29 cellular contexts compared by ENCODE assay signal in the genomic region with DNA sequence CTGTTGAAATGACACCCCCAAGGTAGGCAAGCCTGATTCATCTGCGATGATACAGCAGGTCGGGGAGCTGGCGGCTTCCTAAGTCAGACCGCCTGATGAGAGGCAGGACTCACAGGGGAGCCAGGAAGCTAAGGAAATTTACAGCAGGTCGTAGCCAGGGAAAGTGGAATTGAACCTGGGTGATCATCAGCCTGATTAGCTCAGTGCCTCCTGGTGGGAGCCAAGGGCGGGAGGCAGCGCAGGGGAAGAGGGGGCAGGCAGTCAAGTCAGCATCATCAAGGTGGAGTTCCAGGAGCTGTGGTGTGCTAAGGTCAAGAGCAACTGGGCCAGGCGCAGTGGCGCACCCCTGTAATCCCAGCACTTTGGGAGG. TPM values are rescaled to one million over a fixed set of nuclear protein-coding genes. Genes with fewer than 3 reads are reported as not detected.
DNase-seq lines count a peak whose midpoint lies in the region; ATAC-seq and TF ChIP-seq lines count a peak whose summit lies in the region.
"Had no signal": no experiment of that assay in that cellular context is flagged by ENCODE, and none has a peak within 500 bp of the region (broad histone marks: within the 10 kb centered on the region; RNA-seq: fewer than 3 reads in every experiment).

No MANE protein-coding gene starts in this region.

- CTCF ChIA-PET in A673 (lab: Charles Lee), result interaction anchor here (0.6 to 1.2 kb wide), 2 partner anchors 11 to 332 kb away, joined by 4 to 6 read pairs; no protein-coding TSS in a partner anchor
- CTCF ChIA-PET in Caco-2 (lab: Charles Lee), result no interaction called here

- peak overlapping the region; percentile 32 for H3K4me2 ChIP-seq in mesenchymal stem cell (ENCODE audit: low read length, poor library complexity, severe bottlenecking)

- intact Hi-C loops in A673 (cut with micrococcal nuclease; ENCODE audit: unreplicated experiment), result no loop called here
- intact Hi-C loops in Caco-2 (cut with micrococcal nuclease; ENCODE audit: unreplicated experiment), result no loop called here

- H3K4me1 ChIP-seq in A673 (ENCODE audit: insufficient read depth, low read length, poor library complexity, severe bottlenecking) (peaks cover 14% of the 10 kb centered on the region), endodermal cell (ENCODE audit: control insufficient read depth, insufficient read depth, low read length) (no peaks in the 10 kb centered on the region), mesenchymal stem cell (ENCODE audit: control insufficient read depth, insufficient read depth, low read depth, low read length) (peaks cover 10% of the 10 kb centered on the region), Caco-2 (no peaks in the 10 kb centered on the region)
- H3K4me1 ChIP-seq: left lung, tibial artery had no signal

- H2BK120ac ChIP-seq in mesenchymal stem cell (ENCODE audit: low read depth, low read length), result no peak overlapping the region

- no peaks in the 10 kb centered on the region for H3K79me1 ChIP-seq in mesenchymal stem cell (replicated peaks; ENCODE audit: low read length, poor library complexity, severe bottlenecking)

- no peak overlapping the region for H3K23ac ChIP-seq in mesenchymal stem cell (ENCODE audit: low read length in 2 of 2)

- H3K27me3 Mint-ChIP-seq in endodermal cell (ENCODE audit: insufficient read depth), result peaks cover 8% of the 10 kb centered on the region
- H3K27me3 Mint-ChIP-seq in Caco-2 (ENCODE audit: insufficient read depth, unreplicated experiment), result peaks cover 11% of the 10 kb centered on the region

- peak overlapping the region; percentile 66 for H3K27ac ChIP-seq in A673 (ENCODE audit: low read depth, low read length, poor library complexity, severe bottlenecking)
- H3K27ac ChIP-seq in endodermal cell (ENCODE audit: low read depth, low read length), result no peak overlapping the region
- H3K27ac ChIP-seq in mesenchymal stem cell (ENCODE audit: low read length, poor library complexity, severe bottlenecking), result no peak overlapping the region
- H3K27ac ChIP-seq: left lung, ovary, SK-N-MC, skin epidermis, tibial artery had no signal

- H3K27me3 ChIP-seq in A673 (replicated peaks; ENCODE audit: insufficient read depth, low read depth, low read length, poor library complexity), result no peaks in the 10 kb centered on the region
- H3K27me3 ChIP-seq in endodermal cell (ENCODE audit: control insufficient read depth, insufficient read depth, low read length, poor library complexity, severe bottlenecking), result no peaks in the 10 kb centered on the region
- H3K27me3 ChIP-seq in mesenchymal stem cell (ENCODE audit: control insufficient read depth in 1 of 2, insufficient read depth in 1 of 2, low read length in 2 of 2), result peaks cover 4 to 58% of the 10 kb centered on the region in 2 experiments
- H3K27me3 ChIP-seq in Caco-2 (replicated peaks; ENCODE audit: control insufficient read depth, insufficient read depth, low read length), result no peaks in the 10 kb centered on the region; the same call in 1 of the 2 replicates
- H3K27me3 ChIP-seq: ovary had no signal

- no peak overlapping the region for H2AK5ac ChIP-seq in mesenchymal stem cell (ENCODE audit: low read length, severe bottlenecking)

- no peak overlapping the region for H2BK15ac ChIP-seq in mesenchymal stem cell (ENCODE audit: low read depth, poor library complexity, severe bottlenecking)

- H3K27ac Mint-ChIP-seq in endodermal cell (peak overlapping the region; percentile 40), Caco-2 (ENCODE audit: unreplicated experiment) (no peak overlapping the region)
- H3K27ac Mint-ChIP-seq: activated CD4-positive, alpha-beta memory T cell treated with anti-CD3 and anti-CD28 coated beads, Interleukin-2, amount 10 ng/mL, durations not matched to agents 7 days and 5 days; CD8-positive, alpha-beta memory T cell; naive thymus-derived CD4-positive, alpha-beta T cell had no signal

- H3K18ac ChIP-seq in mesenchymal stem cell (ENCODE audit: low read depth in 1 of 2, low read length in 2 of 2), result no peak overlapping the region

- H3K4ac ChIP-seq in mesenchymal stem cell (ENCODE audit: low read depth in 1 of 2, low read length in 2 of 2), result no peak overlapping the region

- POLR2A ChIA-PET in A673 (lab: Charles Lee; ENCODE audit: low non-redundant PET), result interaction anchor here (0.6 kb wide), 1 partner anchor 63 kb away, joined by 6 read pairs; no protein-coding TSS in a partner anchor
- POLR2A ChIA-PET in Caco-2 (lab: Charles Lee), result no interaction called here

- no peak overlapping the region for H4K91ac ChIP-seq in mesenchymal stem cell (ENCODE audit: low read length)

- H3K9me3 Mint-ChIP-seq in endodermal cell, result no peaks in the 10 kb centered on the region
- no peaks in the 10 kb centered on the region for H3K9me3 Mint-ChIP-seq in Caco-2 (ENCODE audit: unreplicated experiment)
- H3K9me3 Mint-ChIP-seq: activated CD4-positive, alpha-beta memory T cell treated with anti-CD3 and anti-CD28 coated beads, Interleukin-2, amount 10 ng/mL, durations not matched to agents 7 days and 5 days; CD8-positive, alpha-beta memory T cell; mesothelial cell of epicardium; stimulated activated naive CD8-positive, alpha-beta T cell treated with anti-CD3 and anti-CD28 coated beads, Interleukin-15, amount 100 ng/mL, for 72 hours had no signal

- H3K14ac ChIP-seq in mesenchymal stem cell (ENCODE audit: low read length in 2 of 2), result no peak overlapping the region

- H3K9ac ChIP-seq in endodermal cell (ENCODE audit: extremely low read depth, low read length, poor library complexity, severe bottlenecking), result no peak overlapping the region
- no peak overlapping the region for H3K9ac ChIP-seq in mesenchymal stem cell (ENCODE audit: low read length)

- no peak overlapping the region for H2AFZ ChIP-seq in mesenchymal stem cell (ENCODE audit: low read depth, low read length)

- DNase-seq in A673 (ENCODE audit: low spot score), result peak; percentile 31
- DNase-seq in NCI-H2171 (lab: John Stamatoyannopoulos, UW), result peak; percentile 42
- DNase-seq in endodermal cell, result peak; percentile 64
- no peak for DNase-seq in mesenchymal stem cell
- DNase-seq in Caco-2, result no peak
- DNase-seq in activated T-cell treated with anti-CD3 and anti-CD28 coated beads, Interleukin-2, amount 50 U/mL, for 48 hours, result no peak
- no peak for DNase-seq in omental fat pad (ENCODE audit: low spot score)
- no peak for DNase-seq in NCI-H1417 (lab: John Stamatoyannopoulos, UW)
- DNase-seq: activated CD4-positive, alpha-beta memory T cell treated with anti-CD3 and anti-CD28 coated beads, Interleukin-2, amount 10 ng/mL, durations not matched to agents 7 days and 5 days; activated CD4-positive, alpha-beta T cell treated with anti-CD3 and anti-CD28 coated beads for 1 hour; activated effector memory CD4-positive, alpha-beta T cell treated with Interleukin-2 at 50 U/mL for 16 hours; CD8-positive, alpha-beta memory T cell; effector CD8-positive, alpha-beta T cell; erythroblast; head of caudate nucleus; left lung; naive thymus-derived CD4-positive, alpha-beta T cell; NCI-H1048; NCI-H345; NCI-H774; stimulated activated CD8-positive, alpha-beta memory T cell treated with anti-CD3 and anti-CD28 coated beads, Interleukin-4, amount 100 ng/mL, for 48 hours; stimulated activated naive CD8-positive, alpha-beta T cell treated with anti-CD3 and anti-CD28 coated beads, Interleukin-15, amount 100 ng/mL, for 72 hours; tibial artery had no signal

- H3K4me3 Mint-ChIP-seq in endodermal cell, result no peak overlapping the region
- H3K4me3 Mint-ChIP-seq in Caco-2 (ENCODE audit: unreplicated experiment), result no peak overlapping the region
- H3K4me3 Mint-ChIP-seq: activated CD4-positive, alpha-beta memory T cell treated with anti-CD3 and anti-CD28 coated beads, Interleukin-2, amount 10 ng/mL, durations not matched to agents 7 days and 5 days; CD8-positive, alpha-beta memory T cell; naive thymus-derived CD4-positive, alpha-beta T cell; stimulated activated naive CD8-positive, alpha-beta T cell treated with anti-CD3 and anti-CD28 coated beads, Interleukin-15, amount 100 ng/mL, for 72 hours had no signal

- no peak overlapping the region for H4K8ac ChIP-seq in mesenchymal stem cell (ENCODE audit: low read length)

- H2BK12ac ChIP-seq in mesenchymal stem cell (ENCODE audit: low read length in 2 of 2), result peak overlapping the region in 1 of 2 experiments; percentile 15

- H2BK5ac ChIP-seq in mesenchymal stem cell (ENCODE audit: low read depth, low read length, poor library complexity, severe bottlenecking), result no peak overlapping the region

- H3K36me3 Mint-ChIP-seq in endodermal cell (ENCODE audit: low read depth), result no peaks in the 10 kb centered on the region
- no peaks in the 10 kb centered on the region for H3K36me3 Mint-ChIP-seq in Caco-2 (ENCODE audit: insufficient read depth, unreplicated experiment)
- H3K36me3 Mint-ChIP-seq: CD8-positive, alpha-beta memory T cell; mesothelial cell of epicardium; naive thymus-derived CD4-positive, alpha-beta T cell had no signal

- BruUV-seq in A673 (replicated peaks; lab: Mats Ljungman, UMichigan), result no TSS peak
- no TSS peak for BruUV-seq in Caco-2 (replicated peaks; lab: Mats Ljungman, UMichigan)

- TF ChIP-seq CTCF in A673 (conservative IDR thresholded peaks at IDR 0.05; ENCODE audit: low read depth, low read length) (no peak), endodermal cell (conservative IDR thresholded peaks at IDR 0.05) (no peak), Caco-2 (IDR thresholded peaks at IDR 0.05; ENCODE audit: insufficient read depth in 1 of 2, low read depth in 1 of 2, low read length in 1 of 2, severe bottlenecking in 1 of 2, unreplicated experiment in 1 of 2) (no peak), omental fat pad (IDR thresholded peaks at IDR 0.05) (no peak)

- peaks cover 10% of the 10 kb centered on the region for H3K4me1 Mint-ChIP-seq in endodermal cell
- no peaks in the 10 kb centered on the region for H3K4me1 Mint-ChIP-seq in Caco-2 (ENCODE audit: low read depth, unreplicated experiment)
- H3K4me1 Mint-ChIP-seq: activated CD4-positive, alpha-beta memory T cell treated with anti-CD3 and anti-CD28 coated beads, Interleukin-2, amount 10 ng/mL, durations not matched to agents 7 days and 5 days; CD8-positive, alpha-beta memory T cell; naive thymus-derived CD4-positive, alpha-beta T cell; stimulated activated naive CD8-positive, alpha-beta T cell treated with anti-CD3 and anti-CD28 coated beads, Interleukin-15, amount 100 ng/mL, for 72 hours had no signal

- 72 to 78% methylated on average over 8 to 9 of the region's 9 CpGs for WGBS in endodermal cell (ENCODE audit: insufficient coverage in 1 of 2, insufficient read length in 1 of 2), 2 experiments
- 65% methylated on average over 9 of the region's 9 CpGs for WGBS in mesenchymal stem cell

- no peaks in the 10 kb centered on the region for H3K9me3 ChIP-seq in A673 (ENCODE audit: low read depth, low read length, poor library complexity, severe bottlenecking)
- no peaks in the 10 kb centered on the region for H3K9me3 ChIP-seq in endodermal cell (ENCODE audit: control insufficient read depth, low read length)
- no peaks in the 10 kb centered on the region for H3K9me3 ChIP-seq in mesenchymal stem cell (ENCODE audit: control insufficient read depth, low read length)
- H3K9me3 ChIP-seq in Caco-2, result no peaks in the 10 kb centered on the region
- H3K9me3 ChIP-seq: left lung, ovary, tibial artery had no signal

- H3K4me3 ChIP-seq in A673 (ENCODE audit: low read depth, low read length, poor library complexity, severe bottlenecking) (no peak overlapping the region), endodermal cell (ENCODE audit: low read length) (no peak overlapping the region), mesenchymal stem cell (ENCODE audit: insufficient read depth in 1 of 2, low read depth in 1 of 2, low read length in 2 of 2) (no peak overlapping the region), Caco-2 (ENCODE audit: low read depth, low read length) (no peak overlapping the region)
- H3K4me3 ChIP-seq: left lung, ovary, SK-N-MC, skin epidermis, tibial artery had no signal

- no peaks in the 10 kb centered on the region for H3K36me3 ChIP-seq in A673 (ENCODE audit: insufficient read depth, low read length, poor library complexity, severe bottlenecking)
- H3K36me3 ChIP-seq in endodermal cell (ENCODE audit: control insufficient read depth, insufficient read depth, low read length), result no peaks in the 10 kb centered on the region
- H3K36me3 ChIP-seq in mesenchymal stem cell (ENCODE audit: control insufficient read depth in 1 of 2, insufficient read depth in 2 of 2, low read depth in 1 of 2, low read length in 2 of 2), result no peaks in the 10 kb centered on the region
- H3K36me3 ChIP-seq in Caco-2 (ENCODE audit: control insufficient read depth, insufficient read depth, low read length), result no peaks in the 10 kb centered on the region
- H3K36me3 ChIP-seq: left lung, ovary, tibial artery had no signal

- ATAC-seq in omental fat pad (ENCODE audit: low FRiP score), result no peak
- ATAC-seq: left lung; naive thymus-derived CD4-positive, alpha-beta T cell; stimulated activated naive CD8-positive, alpha-beta T cell treated with anti-CD3 and anti-CD28 coated beads, Interleukin-15, amount 100 ng/mL, for 72 hours had no signal

RNA-seq across cellular contexts. Expression of a gene that starts 18.4 kb away (rescaled TPM):
- total RNA-seq in A673 (2021) (27.5 and 32.3 TPM in 2 replicates), endodermal cell (10 to 100 TPM; 16.5 to 23.0 TPM), Caco-2 (2022) (30.3 and 33.4 TPM in 2 replicates), omental fat pad (10 to 100 TPM; 14.1 to 41.1 (median 20.9) TPM)
- polyA plus RNA-seq in endodermal cell (2013, experiment 1 of 2), result 5.1 TPM
- polyA plus RNA-seq in endodermal cell (2013, experiment 2 of 2), result 3.6 TPM
- 12.5 TPM for polyA plus RNA-seq in mesenchymal stem cell (2013, experiment 1 of 2)
- polyA plus RNA-seq in mesenchymal stem cell (2013, experiment 2 of 2), result 11.5 TPM

RNA-seq across cellular contexts. Expression of a gene that starts 47.0 kb away (rescaled TPM):
- total RNA-seq in A673 (2021) (not detected in 2 replicates), endodermal cell (not detected), Caco-2 (2022) (0.09 and 0.21 TPM in 2 replicates), omental fat pad (not detected)
- not detected for polyA plus RNA-seq in endodermal cell (2013, experiment 1 of 2)
- polyA plus RNA-seq in endodermal cell (2013, experiment 2 of 2), result not detected
- not detected for polyA plus RNA-seq in mesenchymal stem cell (2013, experiment 1 of 2)
- not detected for polyA plus RNA-seq in mesenchymal stem cell (2013, experiment 2 of 2)
- total RNA-seq: activated CD4-positive, alpha-beta memory T cell treated with anti-CD3 and anti-CD28 coated beads, Interleukin-2, amount 10 ng/mL, durations not matched to agents 7 days and 5 days; CD8-positive, alpha-beta memory T cell; mesothelial cell of epicardium; naive thymus-derived CD4-positive, alpha-beta T cell; OCI-LY7; T-helper 1 cell treated with Interleukin-12 subunit alpha and Interleukin-12 subunit beta and Interleukin-4 antibody, amounts not matched to agents 30 ng/mL and 1 ng/mL, for 36 hours had no signal
- polyA plus RNA-seq: CD8-positive, alpha-beta memory T cell; naive thymus-derived CD4-positive, alpha-beta T cell; ovary had no signal

Comparison
In these comparisons a context has a peak if more than half of its experiments do, and no peak if none do; other contexts are left out.
1. DNase-seq: peak in A673 (single experiment), NCI-H2171 (single experiment) and endodermal cell (single experiment); none in mesenchymal stem cell (single experiment), Caco-2 (0 of 2), activated T-cell treated with anti-CD3 and anti-CD28 coated beads, Interleukin-2, amount 50 U/mL, for 48 hours (0 of 2), omental fat pad (single experiment) and NCI-H1417 (0 of 3).